In genomic region chr14:105460616-105461015, GRCh38 we compare ENCODE assay signal across 26 cellular contexts. TPM values are rescaled to one million over a fixed set of nuclear protein-coding genes. Genes with fewer than 3 reads are reported as not detected.
"Had no signal": no experiment of that assay in that cellular context is flagged by ENCODE, and none has a peak within 500 bp of the region (broad histone marks: within the 10 kb centered on the region; RNA-seq: fewer than 3 reads in every experiment).

No MANE protein-coding gene starts in this region.

- H2AFZ ChIP-seq: hepatocyte had no signal

- DNase-seq: colonic mucosa; cortex of kidney; effector CD8-positive, alpha-beta T cell; effector memory CD8-positive, alpha-beta T cell; endodermal cell; erythroblast; esophagus squamous epithelium; foreskin keratinocyte; heart left ventricle; hypothalamus; immature natural killer cell; islet precursor cell; left cardiac atrium; left lung; left ventricle myocardium superior; lower lobe of right lung; mesenchymal stem cell; mucosa of descending colon; naive B cell had no signal

- ATAC-seq: effector memory CD8-positive, alpha-beta T cell; esophagus mucosa; foreskin keratinocyte; gastroesophageal sphincter; heart left ventricle; left cardiac atrium; left lung; left ventricle myocardium superior; lower lobe of right lung; mucosa of descending colon had no signal

- H3K4me2 ChIP-seq: hepatocyte had no signal

- H3K4me3 ChIP-seq: colonic mucosa, esophagus squamous epithelium, gastroesophageal sphincter, heart left ventricle, hepatocyte, left lung, lower lobe of right lung, mucosa of descending colon had no signal

- H3K36me3 ChIP-seq: colonic mucosa had no signal

- H3K27me3 ChIP-seq: colonic mucosa, esophagus squamous epithelium, foreskin keratinocyte, gastroesophageal sphincter, heart left ventricle, hepatocyte, left lung had no signal

- H3K79me2 ChIP-seq: hepatocyte had no signal

- H3K9me3 ChIP-seq: colonic mucosa, esophagus squamous epithelium, gastroesophageal sphincter, heart left ventricle, left lung, lower lobe of right lung, mucosa of descending colon had no signal

- FAIRE-seq: endometrium, frontal cortex had no signal

- H3K4me1 ChIP-seq: colonic mucosa, foreskin keratinocyte, gastroesophageal sphincter had no signal

- H3K27ac ChIP-seq: colonic mucosa, epithelial cell of prostate, esophagus squamous epithelium, foreskin keratinocyte, gastroesophageal sphincter, heart left ventricle, hepatocyte, left lung, lower lobe of right lung had no signal

RNA-seq across cellular contexts. Expression of gene CRIP1, which starts 26.1 kb away (rescaled TPM):
- total RNA-seq: frontal cortex, lung microvascular endothelial cell had no signal
